Comparison of ENCODE assay signal across 26 cellular contexts in the genomic region with DNA sequence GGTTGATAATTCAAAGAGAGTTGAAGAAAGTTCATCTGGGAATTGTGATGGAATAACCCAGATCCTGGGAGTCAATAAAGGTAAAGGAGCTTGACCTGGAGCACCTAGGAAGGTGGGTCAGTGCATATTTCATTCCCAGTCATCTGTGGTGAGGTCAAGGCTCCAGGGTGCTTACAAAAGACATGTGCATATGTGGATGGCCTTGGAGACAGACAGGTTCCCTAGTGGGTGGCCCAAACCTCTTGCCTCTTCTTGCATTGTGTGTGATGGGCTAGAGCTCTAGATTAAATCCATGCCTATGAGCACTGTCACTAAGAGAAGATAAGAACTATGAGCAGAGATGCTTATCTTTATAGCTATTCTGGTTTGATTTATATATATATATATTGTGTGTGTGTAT.
"Had no signal": no experiment of that assay in that cellular context is flagged by ENCODE, and none has a peak within 500 bp of the region (broad histone marks: within the 10 kb centered on the region; RNA-seq: fewer than 3 reads in every experiment).

No MANE protein-coding gene starts in this region.

- H3K4me3 Mint-ChIP-seq: immature natural killer cell, mesothelial cell of epicardium, naive B cell had no signal

- H3K27me3 ChIP-seq: foreskin keratinocyte had no signal

- H3K4me1 ChIP-seq: esophagus muscularis mucosa, foreskin keratinocyte, gastroesophageal sphincter, heart left ventricle, left ventricle myocardium inferior, lower lobe of right lung had no signal

- ATAC-seq: foreskin keratinocyte, gastroesophageal sphincter, heart left ventricle, left colon, left lobe of liver, lower lobe of right lung, mucosa of descending colon had no signal

- H3K9me3 Mint-ChIP-seq: immature natural killer cell, mesothelial cell of epicardium, naive B cell had no signal

- H3K4me1 Mint-ChIP-seq: immature natural killer cell, naive B cell had no signal

- H3K4me2 ChIP-seq: hepatocyte had no signal

- H3K27ac ChIP-seq: coronary artery, dorsolateral prefrontal cortex, esophagus muscularis mucosa, foreskin keratinocyte, gastroesophageal sphincter, heart left ventricle, hepatocyte, left ventricle myocardium inferior, lower lobe of right lung had no signal

- H3K27ac Mint-ChIP-seq: immature natural killer cell, mesothelial cell of epicardium had no signal

- FAIRE-seq: colon, endothelial cell of umbilical vein, frontal cortex, kidney had no signal

- DNase-seq: dermis blood vessel endothelial cell; dorsolateral prefrontal cortex; effector CD4-positive, alpha-beta T cell; effector memory CD4-positive, alpha-beta T cell; foreskin keratinocyte; heart left ventricle; hypothalamus; immature natural killer cell; islet precursor cell; kidney; kidney glomerular epithelial cell; left colon; left ventricle myocardium inferior; lower lobe of right lung; mesenchymal stem cell; mucosa of descending colon; naive B cell had no signal

- H3K9me3 ChIP-seq: esophagus muscularis mucosa, gastroesophageal sphincter, heart left ventricle, left ventricle myocardium inferior, lower lobe of right lung, mucosa of descending colon had no signal

- H3K36me3 Mint-ChIP-seq: immature natural killer cell, mesothelial cell of epicardium, naive B cell had no signal

- H3K4me3 ChIP-seq: coronary artery, dorsolateral prefrontal cortex, esophagus muscularis mucosa, gastroesophageal sphincter, heart left ventricle, hepatocyte, left ventricle myocardium inferior, lower lobe of right lung, mucosa of descending colon had no signal

- H3K36me3 ChIP-seq: esophagus muscularis mucosa, gastroesophageal sphincter, heart left ventricle, left ventricle myocardium inferior, lower lobe of right lung had no signal
